In genomic region chr19:2032296-2032941, GRCh38 we compare ENCODE assay signal across 8 cellular contexts. TPM values are rescaled to one million over a fixed set of nuclear protein-coding genes. Genes with fewer than 3 reads are reported as not detected.
DNase-seq lines count a peak whose midpoint lies in the region; ATAC-seq and TF ChIP-seq lines count a peak whose summit lies in the region.

No MANE protein-coding gene starts in this region.

- intact Hi-C loops in heart left ventricle (cut with DNase I): loop anchor here in 1 of 10 donors (1.0 kb wide), 1 partner anchor 10 kb away; no protein-coding TSS in a partner anchor
- intact Hi-C loops in posterior cingulate gyrus (cut with DNase I): no loop called here

- H3K9me3 ChIP-seq in NT2/D1 (ENCODE audit: insufficient read depth, low read length) (peaks cover 3% of the 10 kb centered on the region; the same call in 1 of the 2 replicates), heart left ventricle (peaks cover 0 to 13% (median 8%) of the 10 kb centered on the region in 12 donors)

- no peak for TF ChIP-seq CTCF in HFF-Myc (IDR thresholded peaks at IDR 0.05; ENCODE audit: low read depth, low read length, missing control alignments)
- TF ChIP-seq CTCF in heart left ventricle (IDR thresholded peaks at IDR 0.05): no peak

- peak; percentile 90 to 96 (median 94) for ATAC-seq in heart left ventricle
- no peak for ATAC-seq in GM21723 (IDR thresholded peaks at IDR 0.05; ENCODE audit: unreplicated experiment)
- ATAC-seq in GM19397 (IDR thresholded peaks at IDR 0.05; ENCODE audit: unreplicated experiment): no peak

- H3K27me3 ChIP-seq in NT2/D1 (ENCODE audit: insufficient read depth, insufficient read length): no peaks in the 10 kb centered on the region
- H3K27me3 ChIP-seq in heart left ventricle: no peaks in the 10 kb centered on the region

- H3K36me3 ChIP-seq in NT2/D1 (ENCODE audit: insufficient read depth, insufficient read length, low read length) (peaks cover 2% of the 10 kb centered on the region), heart left ventricle (peaks cover 0 to under 1% (median 0%) of the 10 kb centered on the region in 9 donors)

- peak overlapping the region; percentile 51 for H3K9ac ChIP-seq in NT2/D1 (ENCODE audit: insufficient read length, low read depth)

- H3K4me1 ChIP-seq in NT2/D1 (ENCODE audit: insufficient read depth, insufficient read length) (peaks cover 21% of the 10 kb centered on the region), heart left ventricle (peaks cover 0 to 59% (median 22%) of the 10 kb centered on the region in 12 donors)

- DNase-seq in Ammon's horn (ENCODE audit: low spot score) (peak; percentile 97), HFF-Myc (ENCODE audit: extremely low read depth, low read depth) (peak; percentile 59), NT2/D1 (ENCODE audit: low read depth, low spot score) (no peak), amygdala (lab: John Stamatoyannopoulos, UW) (peak; percentile 42 to 98 (median 91)), heart left ventricle (peak; percentile 93 to 97 (median 96)), posterior cingulate gyrus (peak; percentile 86 to 99 (median 95))

- peak in 1 of 2 donors; percentile 63 for TF ChIP-seq POLR2A in heart left ventricle (IDR thresholded peaks at IDR 0.05)

- H3K4me3 ChIP-seq in HFF-Myc (replicated peaks; ENCODE audit: low read depth, low read length): no peak overlapping the region
- H3K4me3 ChIP-seq in NT2/D1 (ENCODE audit: insufficient read length, low read depth): no peak overlapping the region
- peak overlapping the region in 5 of 12 donors; percentile 4 to 36 (median 24) for H3K4me3 ChIP-seq in heart left ventricle

- H3K27ac ChIP-seq in heart left ventricle: peak overlapping the region; percentile 86 to 99 (median 93)

- 5 to 13% (median 11%) methylated on average over 17 to 19 of the region's 19 CpGs for WGBS in heart left ventricle, 4 donors

RNA-seq across cellular contexts. Expression of gene BTBD2, which starts 16.9 kb away (rescaled TPM):
- total RNA-seq in heart left ventricle: 10 to 100 TPM; 47.3 to 81.8 (median 52.6) TPM
- 10 to 100 TPM; 39.4 to 46.2 TPM for polyA plus RNA-seq in heart left ventricle

RNA-seq across cellular contexts. Expression of gene MKNK2, which starts 18.6 kb away (rescaled TPM):
- 100 to 1,000 TPM; 129 to 318 (median 155) TPM for total RNA-seq in heart left ventricle
- 100 to 1,000 TPM; 110 to 197 TPM for polyA plus RNA-seq in heart left ventricle

Comparison
In these comparisons a context has a peak if more than half of its experiments do, and no peak if none do; other contexts are left out.
1. ATAC-seq: peak in heart left ventricle (4 of 4); none in GM21723 (single experiment) and GM19397 (single experiment).